ENCODE assay signal across 12 cellular contexts in the genomic region with DNA sequence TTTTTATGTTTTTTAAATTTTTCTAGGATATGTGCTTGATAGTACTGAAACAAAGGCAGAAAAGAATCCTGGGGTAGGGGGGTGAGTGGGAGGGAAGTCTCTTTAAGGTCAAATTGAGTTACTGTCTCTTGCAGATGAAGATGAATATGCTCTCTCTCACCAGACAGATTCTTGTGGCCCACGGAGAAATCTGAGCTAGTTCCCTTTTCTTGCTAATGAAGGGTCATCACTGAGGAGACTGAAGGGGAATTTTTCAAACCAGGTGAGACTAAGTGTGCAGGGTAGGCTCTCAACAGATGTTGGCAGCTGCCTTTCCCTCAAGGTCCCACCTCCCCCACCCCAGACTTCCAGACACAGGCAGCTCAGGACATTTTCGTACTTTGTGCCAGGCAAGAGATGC. TPM values are rescaled to one million over a fixed set of nuclear protein-coding genes. Genes with fewer than 3 reads are reported as not detected.
DNase-seq lines count a peak whose midpoint lies in the region; ATAC-seq and TF ChIP-seq lines count a peak whose summit lies in the region.
"Had no signal": no experiment of that assay in that cellular context is flagged by ENCODE, and none has a peak within 500 bp of the region (broad histone marks: within the 10 kb centered on the region; RNA-seq: fewer than 3 reads in every experiment).

No MANE protein-coding gene starts in this region.

- POLR2A ChIA-PET in activated CD8-positive, alpha-beta T cell treated with anti-CD3 and anti-CD28 coated beads for 36 hours (lab: Charles Lee): interaction anchor here (0.7 to 0.8 kb wide), 2 partner anchors 9 to 48 kb away, joined by 3 read pairs; no protein-coding TSS in a partner anchor
- POLR2A ChIA-PET in activated CD8-positive, alpha-beta T cell treated with anti-CD3 and anti-CD28 coated beads, Interleukin-2, amount 10 ng/mL, durations not matched to agents 7 days and 5 days (lab: Charles Lee): interaction anchor here (0.9 kb wide), 1 partner anchor 68 kb away, joined by 3 read pairs; no protein-coding TSS in a partner anchor

- TF ChIP-seq CTCF in activated CD8-positive, alpha-beta T cell treated with anti-CD3 and anti-CD28 coated beads for 36 hours (IDR thresholded peaks at IDR 0.05): no peak
- TF ChIP-seq CTCF in osteocyte (IDR thresholded peaks at IDR 0.05): no peak

- no peaks in the 10 kb centered on the region for H3K27me3 Mint-ChIP-seq in activated CD8-positive, alpha-beta T cell treated with anti-CD3 and anti-CD28 coated beads for 36 hours
- no peaks in the 10 kb centered on the region for H3K27me3 Mint-ChIP-seq in activated CD8-positive, alpha-beta T cell treated with anti-CD3 and anti-CD28 coated beads, Interleukin-2, amount 10 ng/mL, durations not matched to agents 7 days and 5 days (ENCODE audit: low read depth)
- H3K27me3 Mint-ChIP-seq in osteocyte (ENCODE audit: unreplicated experiment): no peaks in the 10 kb centered on the region

- H3K4me3 Mint-ChIP-seq in activated CD8-positive, alpha-beta T cell treated with anti-CD3 and anti-CD28 coated beads for 36 hours: no peak overlapping the region
- no peak overlapping the region for H3K4me3 Mint-ChIP-seq in activated CD8-positive, alpha-beta T cell treated with anti-CD3 and anti-CD28 coated beads, Interleukin-2, amount 10 ng/mL, durations not matched to agents 7 days and 5 days
- H3K4me3 Mint-ChIP-seq in osteocyte (ENCODE audit: unreplicated experiment): no peak overlapping the region

- no peaks in the 10 kb centered on the region for H3K36me3 Mint-ChIP-seq in activated CD8-positive, alpha-beta T cell treated with anti-CD3 and anti-CD28 coated beads for 36 hours (ENCODE audit: low read depth)
- H3K36me3 Mint-ChIP-seq in activated CD8-positive, alpha-beta T cell treated with anti-CD3 and anti-CD28 coated beads, Interleukin-2, amount 10 ng/mL, durations not matched to agents 7 days and 5 days (ENCODE audit: low read depth): peaks cover 10% of the 10 kb centered on the region
- H3K36me3 Mint-ChIP-seq in osteocyte (ENCODE audit: unreplicated experiment): no peaks in the 10 kb centered on the region

- DNase-seq in activated CD8-positive, alpha-beta T cell treated with anti-CD3 and anti-CD28 coated beads for 36 hours: no peak
- no peak for DNase-seq in activated CD8-positive, alpha-beta T cell treated with anti-CD3 and anti-CD28 coated beads, Interleukin-2, amount 10 ng/mL, durations not matched to agents 7 days and 5 days
- DNase-seq in OCI-M1 (lab: John Stamatoyannopoulos, UW): peak; percentile 1
- no peak for DNase-seq in osteocyte (ENCODE audit: extremely low spot score, unreplicated experiment)
- DNase-seq in NCI-H187 treated with DMSO at 0.1 percent for 48 hours (lab: John Stamatoyannopoulos, UW): no peak
- DNase-seq in mucosa of gallbladder (ENCODE audit: low spot score): no peak
- no peak for DNase-seq in Kasumi-1 (lab: John Stamatoyannopoulos, UW)
- DNase-seq: cortex of kidney, NCI-H524 had no signal

- H3K4me1 Mint-ChIP-seq in activated CD8-positive, alpha-beta T cell treated with anti-CD3 and anti-CD28 coated beads for 36 hours (ENCODE audit: low read depth): peaks cover 51% of the 10 kb centered on the region
- peaks cover 49% of the 10 kb centered on the region for H3K4me1 Mint-ChIP-seq in activated CD8-positive, alpha-beta T cell treated with anti-CD3 and anti-CD28 coated beads, Interleukin-2, amount 10 ng/mL, durations not matched to agents 7 days and 5 days (ENCODE audit: low read depth)
- peaks cover 46% of the 10 kb centered on the region for H3K4me1 Mint-ChIP-seq in osteocyte (ENCODE audit: unreplicated experiment)

- no peak for ATAC-seq in activated CD8-positive, alpha-beta T cell treated with anti-CD3 and anti-CD28 coated beads for 36 hours
- ATAC-seq in activated CD8-positive, alpha-beta T cell treated with anti-CD3 and anti-CD28 coated beads, Interleukin-2, amount 10 ng/mL, durations not matched to agents 7 days and 5 days: no peak
- ATAC-seq in HG02571 (IDR thresholded peaks at IDR 0.05; ENCODE audit: unreplicated experiment): peak; percentile 67

- H3K9me3 Mint-ChIP-seq in activated CD8-positive, alpha-beta T cell treated with anti-CD3 and anti-CD28 coated beads for 36 hours: no peaks in the 10 kb centered on the region
- no peaks in the 10 kb centered on the region for H3K9me3 Mint-ChIP-seq in activated CD8-positive, alpha-beta T cell treated with anti-CD3 and anti-CD28 coated beads, Interleukin-2, amount 10 ng/mL, durations not matched to agents 7 days and 5 days (ENCODE audit: insufficient read depth)
- no peaks in the 10 kb centered on the region for H3K9me3 Mint-ChIP-seq in osteocyte (ENCODE audit: unreplicated experiment)

- peak overlapping the region; percentile 52 for H3K27ac Mint-ChIP-seq in activated CD8-positive, alpha-beta T cell treated with anti-CD3 and anti-CD28 coated beads for 36 hours
- no peak overlapping the region for H3K27ac Mint-ChIP-seq in activated CD8-positive, alpha-beta T cell treated with anti-CD3 and anti-CD28 coated beads, Interleukin-2, amount 10 ng/mL, durations not matched to agents 7 days and 5 days
- H3K27ac Mint-ChIP-seq in osteocyte (ENCODE audit: unreplicated experiment): peak overlapping the region; percentile 87

- CTCF ChIA-PET in activated CD8-positive, alpha-beta T cell treated with anti-CD3 and anti-CD28 coated beads for 36 hours (lab: Charles Lee): interaction anchor here (0.8 kb wide), 1 partner anchor 76 kb away, joined by 3 read pairs; no protein-coding TSS in a partner anchor
- CTCF ChIA-PET in activated CD8-positive, alpha-beta T cell treated with anti-CD3 and anti-CD28 coated beads, Interleukin-2, amount 10 ng/mL, durations not matched to agents 7 days and 5 days (lab: Charles Lee): interaction anchor here (1.6 to 1.7 kb wide), 2 partner anchors 9 to 76 kb away, joined by 5 to 6 read pairs; no protein-coding TSS in a partner anchor

- intact Hi-C loops in activated CD8-positive, alpha-beta T cell treated with anti-CD3 and anti-CD28 coated beads for 36 hours (cut with micrococcal nuclease): no loop called here

RNA-seq across cellular contexts. Expression of a gene that starts 21.5 kb away (rescaled TPM):
- total RNA-seq in activated CD8-positive, alpha-beta T cell treated with anti-CD3 and anti-CD28 coated beads for 36 hours: not detected
- total RNA-seq in activated CD8-positive, alpha-beta T cell treated with anti-CD3 and anti-CD28 coated beads, Interleukin-2, amount 10 ng/mL, durations not matched to agents 7 days and 5 days: not detected
- total RNA-seq in osteocyte (not detected in 2 replicates), mucosa of gallbladder (not detected)
- total RNA-seq: LHCN-M2; T-helper 2 cell treated with Interferon-gamma antibody and Interleukin-4, amounts not matched to agents 100 ng/mL and 5 ng/mL, for 36 hours had no signal

RNA-seq across cellular contexts. Expression of a gene that starts 48.0 kb away (rescaled TPM):
- total RNA-seq in activated CD8-positive, alpha-beta T cell treated with anti-CD3 and anti-CD28 coated beads for 36 hours: 1,000 to 10,000 TPM; 5,169 to 5,393 TPM
- 1,000 to 10,000 TPM; 8,800 to 8,961 TPM for total RNA-seq in activated CD8-positive, alpha-beta T cell treated with anti-CD3 and anti-CD28 coated beads, Interleukin-2, amount 10 ng/mL, durations not matched to agents 7 days and 5 days
- total RNA-seq in osteocyte: 2,830 and 2,924 TPM in 2 replicates
- total RNA-seq in mucosa of gallbladder: 4,832 TPM
